10 cellular contexts compared by ENCODE assay signal in the genomic region with DNA sequence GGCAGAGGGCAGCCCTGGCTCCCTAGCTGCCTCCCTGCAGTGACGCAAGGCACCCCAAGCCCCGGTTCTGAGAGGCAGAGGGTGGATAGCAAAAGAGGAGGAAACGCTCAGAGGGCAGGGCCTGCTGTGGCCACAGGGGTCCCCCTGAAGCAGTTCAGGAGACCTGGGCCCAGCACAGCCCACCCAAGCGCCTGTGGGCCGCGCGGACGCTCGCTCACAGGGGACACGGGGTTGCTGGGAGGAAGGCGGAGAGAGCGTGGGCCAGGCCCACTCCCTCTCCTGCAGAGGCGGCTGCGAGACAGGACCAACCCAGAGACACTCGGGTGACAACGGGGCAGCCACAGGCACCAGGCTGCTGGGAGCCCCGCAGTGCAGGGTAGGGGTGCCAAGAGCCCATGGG. TPM values are rescaled to one million over a fixed set of nuclear protein-coding genes. Genes with fewer than 3 reads are reported as not detected.
"Had no signal": no experiment of that assay in that cellular context is flagged by ENCODE, and none has a peak within 500 bp of the region (broad histone marks: within the 10 kb centered on the region; RNA-seq: fewer than 3 reads in every experiment).

No MANE protein-coding gene starts in this region.

- FAIRE-seq: HepG2 had no signal

- H3K9me3 Mint-ChIP-seq: H9, IgD-negative memory B cell had no signal

- H2AFZ ChIP-seq: GM23248 had no signal

- DNase-seq: GM23248, GOT3, H9, HCEC 1CT, KG1 had no signal

- H3K27ac ChIP-seq: GM23248, HL-60 had no signal

- H3K4me3 ChIP-seq: GM23248 had no signal

- H3K4me3 Mint-ChIP-seq: IgD-negative memory B cell had no signal

- ATAC-seq: HepG2 had no signal

- H3K27ac Mint-ChIP-seq: H9, IgD-negative memory B cell had no signal

- H3K9ac ChIP-seq: GM23248 had no signal

RNA-seq across cellular contexts. Expression of gene TMEM210, which starts 7.9 kb away (rescaled TPM):
- total RNA-seq: GM23248, H4, H9, HepG2, HT1080 had no signal
- polyA plus RNA-seq: GM23248, HepG2, IgD-negative memory B cell had no signal

RNA-seq across cellular contexts. Expression of gene LRRC26, which starts 9.9 kb away (rescaled TPM):
- total RNA-seq: GM23248, HepG2, HT1080 had no signal
- polyA plus RNA-seq: GM23248, HepG2, IgD-negative memory B cell had no signal
